ENCODE assay signal across 8 cellular contexts in genomic region chr16:4517812-4518211, GRCh38. TPM values are rescaled to one million over a fixed set of nuclear protein-coding genes. Genes with fewer than 3 reads are reported as not detected.
A peak's percentile ranks its signal among the peaks of the same experiment; 100 is the strongest.
DNase-seq lines count a peak whose midpoint lies in the region; ATAC-seq and TF ChIP-seq lines count a peak whose summit lies in the region.

No MANE protein-coding gene starts in this region.

- 54 to 68% (median 61%) methylated on average over 6 of the region's 6 CpGs for WGBS in spleen, 5 donors

- H3K36me3 ChIP-seq in HAP-1 (replicated peaks): no peaks in the 10 kb centered on the region; the same call in 1 of the 2 replicates
- no peaks in the 10 kb centered on the region; the same call in 1 of the 2 replicates for H3K36me3 ChIP-seq in RWPE2 (ENCODE audit: low read depth)
- peaks cover 0 to 29% (median 6%) of the 10 kb centered on the region in 6 donors for H3K36me3 ChIP-seq in spleen

- H3K27me3 ChIP-seq in HAP-1 (ENCODE audit: low read depth): no peaks in the 10 kb centered on the region
- H3K27me3 ChIP-seq in RWPE2 (ENCODE audit: insufficient read depth, poor library complexity, severe bottlenecking): no peaks in the 10 kb centered on the region
- H3K27me3 ChIP-seq in spleen (replicated peaks in 1 of 7): no peaks in the 10 kb centered on the region

- in situ Hi-C loops in HAP-1 (cut with MboI; ENCODE audit: low sequenced_read_pairs): loop anchor here (5.0 to 10.0 kb wide), 2 partner anchors 69 to 437 kb away; partner anchors contain the start of gene SEC14L5

- no peak overlapping the region for H3K4me3 ChIP-seq in HAP-1
- H3K4me3 ChIP-seq in RWPE2 (ENCODE audit: severe bottlenecking): no peak overlapping the region
- H3K4me3 ChIP-seq in foreskin fibroblast (ENCODE audit: low read depth in 1 of 2, low read length in 2 of 2): no peak overlapping the region
- H3K4me3 ChIP-seq in spleen: no peak overlapping the region

- H3K4me1 ChIP-seq in HAP-1: no peaks in the 10 kb centered on the region; the same call in 1 of the 2 replicates
- H3K4me1 ChIP-seq in RWPE2 (ENCODE audit: insufficient read depth, poor library complexity, severe bottlenecking): no peaks in the 10 kb centered on the region
- peaks cover 29 to 60% (median 40%) of the 10 kb centered on the region in 6 donors for H3K4me1 ChIP-seq in spleen

- H3K9me3 ChIP-seq in HAP-1: no peaks in the 10 kb centered on the region
- H3K9me3 ChIP-seq in RWPE2 (ENCODE audit: severe bottlenecking): no peaks in the 10 kb centered on the region
- H3K9me3 ChIP-seq in spleen: no peaks in the 10 kb centered on the region

- peak; percentile 42 for ATAC-seq in RWPE2 (ENCODE audit: low read depth)
- ATAC-seq in HG03457 (IDR thresholded peaks at IDR 0.05; ENCODE audit: unreplicated experiment): no peak

- no peak overlapping the region for H3K27ac ChIP-seq in RWPE2 (ENCODE audit: poor library complexity, severe bottlenecking)
- no peak overlapping the region for H3K27ac ChIP-seq in spleen

- intact Hi-C loops in spleen (cut with DNase I; ENCODE audit: low total_unique reads): no loop called here

- no peak for TF ChIP-seq POLR2A in spleen (IDR thresholded peaks at IDR 0.05)

- DNase-seq in Ammon's horn (ENCODE audit: low spot score): peak; percentile 56
- peak; percentile 27 to 65 for DNase-seq in HAP-1 (ENCODE audit: low spot score in 2 of 2)
- no peak for DNase-seq in RWPE2 (ENCODE audit: low spot score)
- peak; percentile 19 to 68 for DNase-seq in foreskin fibroblast
- DNase-seq in spleen: peak; percentile 65
- no peak for DNase-seq in HPDE6-E6E7 (ENCODE audit: extremely low spot score)
- no peak for DNase-seq in activated naive CD4-positive, alpha-beta T cell treated with anti-CD3 and anti-CD28 coated beads, Interleukin-2, amount 50 U/mL, for 16 hours

- TF ChIP-seq CTCF in RWPE2 (IDR thresholded peaks at IDR 0.05; ENCODE audit: poor library complexity, severe bottlenecking) (peak; percentile 45), foreskin fibroblast (IDR thresholded peaks at IDR 0.05; ENCODE audit: low read depth, low read length) (peak; percentile 43), spleen (IDR thresholded peaks at IDR 0.05 in 8 of 11, conservative IDR thresholded peaks at IDR 0.05 in 3 of 11) (peak in 6 of 11 experiments; percentile 8 to 30 (median 18))

RNA-seq across cellular contexts. Expression of gene CDIP1, which starts 20.8 kb away (rescaled TPM):
- 10 to 100 TPM; 17.8 to 26.9 (median 21.8) TPM for total RNA-seq in spleen
- polyA plus RNA-seq in spleen: 10 to 100 TPM in 2 of 3 donors, 1 to 10 TPM in 1; 9.6 to 13.8 (median 12.1) TPM

RNA-seq across cellular contexts. Expression of gene C16orf96, which starts 38.3 kb away (rescaled TPM):
- total RNA-seq in spleen: under 1 TPM; 0.17 to 0.33 (median 0.23) TPM
- under 1 TPM; 0.06 to 0.07 (median 0.06) TPM for polyA plus RNA-seq in spleen

RNA-seq across cellular contexts. Expression of gene HMOX2, which starts 41.6 kb away (rescaled TPM):
- 10 to 100 TPM; 34.6 to 73.8 (median 59.0) TPM for total RNA-seq in spleen
- 10 to 100 TPM; 26.6 to 48.0 (median 44.0) TPM for polyA plus RNA-seq in spleen

RNA-seq across cellular contexts. Expression of gene NMRAL1, which starts 43.4 kb away (rescaled TPM):
- 10 to 100 TPM; 26.3 to 49.0 (median 40.6) TPM for total RNA-seq in spleen
- polyA plus RNA-seq in spleen: 10 to 100 TPM; 40.1 to 58.6 (median 44.9) TPM

Comparison
In these comparisons a context has a peak if more than half of its experiments do, and no peak if none do; other contexts are left out.
1. DNase-seq: peak in Ammon's horn (single experiment), HAP-1 (2 of 2), foreskin fibroblast (2 of 2) and spleen (single experiment); none in RWPE2 (single experiment), HPDE6-E6E7 (single experiment) and activated naive CD4-positive, alpha-beta T cell treated with anti-CD3 and anti-CD28 coated beads, Interleukin-2, amount 50 U/mL, for 16 hours (single experiment).
2. Peak in every context shown above with its lines, with median percentiles within 50 percentile points of each other: CTCF ChIP-seq.